ENCODE assay signal across 19 cellular contexts in genomic region chr17:2438823-2439222, GRCh38. TPM values are rescaled to one million over a fixed set of nuclear protein-coding genes. Genes with fewer than 3 reads are reported as not detected.
DNase-seq lines count a peak whose midpoint lies in the region; ATAC-seq, FAIRE-seq and TF ChIP-seq lines count a peak whose summit lies in the region.
"Had no signal": no experiment of that assay in that cellular context is flagged by ENCODE, and none has a peak within 500 bp of the region (broad histone marks: within the 10 kb centered on the region; RNA-seq: fewer than 3 reads in every experiment).

No MANE protein-coding gene starts in this region.

- peaks cover 0 to 79% (median 56%) of the 10 kb centered on the region in 6 donors for H3K36me3 ChIP-seq in spleen

- peak overlapping the region; percentile 67 for H3K27ac Mint-ChIP-seq in T-helper 17 cell
- H3K27ac Mint-ChIP-seq: immature natural killer cell had no signal

- no peak for ATAC-seq in T-helper 17 cell
- no peak for ATAC-seq in omental fat pad (ENCODE audit: low FRiP score)
- ATAC-seq: activated T-cell treated with anti-CD3 and anti-CD28 coated beads, Interleukin-2, amount 50 U/mL, for 4 hours; sciatic nerve had no signal

- TF ChIP-seq CTCF in fibroblast of pulmonary artery (IDR thresholded peaks at IDR 0.05; ENCODE audit: low read length, missing control alignments) (no peak), spleen (IDR thresholded peaks at IDR 0.05 in 8 of 11, conservative IDR thresholded peaks at IDR 0.05 in 3 of 11) (no peak), omental fat pad (IDR thresholded peaks at IDR 0.05) (no peak)

- no peaks in the 10 kb centered on the region for H3K9me3 ChIP-seq in T-helper 17 cell (ENCODE audit: control insufficient read depth, low read length, poor library complexity, severe bottlenecking)
- H3K9me3 ChIP-seq in spleen, result no peaks in the 10 kb centered on the region
- H3K9me3 ChIP-seq: SJCRH30, tibial artery had no signal

- H3K4me1 Mint-ChIP-seq in T-helper 17 cell, result peaks cover 5% of the 10 kb centered on the region
- H3K4me1 Mint-ChIP-seq: immature natural killer cell had no signal

- peak; percentile 67 for DNase-seq in SIG-M5 treated with dmso at 0.1 percent for 504 hours (lab: John Stamatoyannopoulos, UW; ENCODE audit: unreplicated experiment)
- DNase-seq in SIG-M5 (lab: John Stamatoyannopoulos, UW), result no peak
- DNase-seq in T-helper 17 cell, result no peak
- peak; percentile 53 for DNase-seq in fibroblast of pulmonary artery (ENCODE audit: low read depth)
- DNase-seq in spleen, result no peak
- no peak for DNase-seq in GM12892 (ENCODE audit: insufficient read length)
- no peak for DNase-seq in omental fat pad (ENCODE audit: low spot score)
- DNase-seq in SW480 (ENCODE audit: low spot score), result no peak
- DNase-seq: activated CD4-positive, alpha-beta T cell treated with anti-CD3 and anti-CD28 coated beads for 4 hours; activated T-cell treated with anti-CD3 and anti-CD28 coated beads, Interleukin-2, amount 50 U/mL, for 4 hours; COR-L47; immature natural killer cell; KG1; NCI-H1436; SJCRH30; stimulated activated CD4-positive, alpha-beta T cell treated with anti-CD3 and anti-CD28 coated beads, Interleukin-4, amount 100 ng/mL, for 4 hours; tibial artery had no signal

- no peak for FAIRE-seq in GM12892 (lab: Jason Lieb, UNC)

- peak overlapping the region in 5 of 8 donors; percentile 0 to 76 (median 69) for H3K27ac ChIP-seq in spleen
- H3K27ac ChIP-seq: 22Rv1, SJCRH30, tibial artery had no signal

- H3K4me3 Mint-ChIP-seq in T-helper 17 cell, result no peak overlapping the region
- H3K4me3 Mint-ChIP-seq: activated T-cell treated with anti-CD3 and anti-CD28 coated beads, Interleukin-2, amount 50 U/mL, for 4 hours; immature natural killer cell had no signal

- TF ChIP-seq POLR2A in spleen (IDR thresholded peaks at IDR 0.05) (no peak), GM12892 (IDR thresholded peaks at IDR 0.05; ENCODE audit: low read depth, low read length) (no peak)

- H3K27me3 Mint-ChIP-seq in T-helper 17 cell, result no peaks in the 10 kb centered on the region

- 79 to 91% (median 87%) methylated on average over 6 of the region's 6 CpGs for WGBS in spleen, 5 donors

- no peaks in the 10 kb centered on the region for H3K27me3 ChIP-seq in spleen (replicated peaks in 1 of 7)
- H3K27me3 ChIP-seq: SJCRH30, tibial artery had no signal

- peaks cover 0 to 12% (median 0%) of the 10 kb centered on the region in 6 donors for H3K4me1 ChIP-seq in spleen
- H3K4me1 ChIP-seq: tibial artery had no signal

- H3K4me3 ChIP-seq in fibroblast of pulmonary artery (replicated peaks; ENCODE audit: low read depth, low read length) (no peak overlapping the region), spleen (no peak overlapping the region)
- H3K4me3 ChIP-seq: SJCRH30, tibial artery had no signal

- no peaks in the 10 kb centered on the region for H3K36me3 Mint-ChIP-seq in T-helper 17 cell (ENCODE audit: low read depth)

- intact Hi-C loops in spleen (cut with DNase I; ENCODE audit: low total_unique reads), result no loop called here

RNA-seq across cellular contexts. Expression of gene MNT, which starts 38.0 kb away (rescaled TPM):
- total RNA-seq in T-helper 17 cell (100 to 1,000 TPM in 1 of 2 donors, 10 to 100 TPM in 1; 92.9 to 110 TPM), spleen (10 to 100 TPM; 18.9 to 38.5 (median 28.8) TPM), omental fat pad (10 to 100 TPM; 11.9 to 23.2 (median 18.5) TPM)
- 10 to 100 TPM in 1 of 3 donors, 1 to 10 TPM in 2; 2.8 to 11.1 (median 2.8) TPM for polyA plus RNA-seq in spleen
- polyA plus RNA-seq in GM12892 (2012; ENCODE audit: missing spikeins), result 4.7 TPM

Comparison
In these comparisons a context has a peak if more than half of its experiments do, and no peak if none do; other contexts are left out.
1. DNase-seq: peak in SIG-M5 treated with dmso at 0.1 percent for 504 hours (single experiment) and fibroblast of pulmonary artery (single experiment); none in SIG-M5 (single experiment), T-helper 17 cell (0 of 3), spleen (single experiment), GM12892 (single experiment), omental fat pad (single experiment) and SW480 (single experiment).